21 cellular contexts compared by ENCODE assay signal in genomic region chr13:98992355-98992754, GRCh38. TPM values are rescaled to one million over a fixed set of nuclear protein-coding genes. Genes with fewer than 3 reads are reported as not detected.
DNase-seq lines count a peak whose midpoint lies in the region; TF ChIP-seq lines count a peak whose summit lies in the region.
"Had no signal": no experiment of that assay in that cellular context is flagged by ENCODE, and none has a peak within 500 bp of the region (broad histone marks: within the 10 kb centered on the region; RNA-seq: fewer than 3 reads in every experiment).

No MANE protein-coding gene starts in this region.

- DNase-seq in activated naive CD4-positive, alpha-beta T cell treated with anti-CD3 and anti-CD28 coated beads for 36 hours: peak; percentile 35
- no peak for DNase-seq in activated naive CD4-positive, alpha-beta T cell treated with Interleukin-2 at 50 U/mL for 16 hours
- DNase-seq in M059J (ENCODE audit: low read depth) (peak; percentile 36), endodermal cell (peak; percentile 3), retinal pigment epithelial cell (ENCODE audit: low read depth) (peak; percentile 72), SHP77 (lab: John Stamatoyannopoulos, UW) (no peak), NCI-H526 (lab: John Stamatoyannopoulos, UW) (no peak)
- no peak for DNase-seq in NK-92 treated with Interleukin-12 subunit alpha and Interleukin-12 subunit beta, amount 100 ng/mL, for 24 hours (lab: John Stamatoyannopoulos, UW)
- DNase-seq: activated CD8-positive, alpha-beta memory T cell treated with anti-CD3 and anti-CD28 coated beads, Interleukin-2, amount 50 U/mL, for 48 hours; activated naive CD4-positive, alpha-beta T cell treated with anti-CD3 and anti-CD28 coated beads, Interleukin-2, amount 10 ng/mL, durations not matched to agents 7 days and 5 days; DND-41; heart left ventricle; immature natural killer cell; NCI-H1694; SJCRH30; spleen; transverse colon had no signal

- WGBS in endodermal cell (ENCODE audit: insufficient coverage in 1 of 2, insufficient read length in 1 of 2), 2 experiments: 79 to 100% methylated on average over 2 to 7 of the region's 7 CpGs

- H3K36me3 ChIP-seq in endodermal cell (ENCODE audit: control insufficient read depth, insufficient read depth, low read length): no peaks in the 10 kb centered on the region
- H3K36me3 ChIP-seq: heart left ventricle, prostate gland, SJCRH30, spleen, transverse colon had no signal

- H3K9me3 ChIP-seq in endodermal cell (ENCODE audit: control insufficient read depth, low read length): no peaks in the 10 kb centered on the region
- H3K9me3 ChIP-seq: heart left ventricle, prostate gland, SJCRH30, spleen, transverse colon had no signal

- no peaks in the 10 kb centered on the region for H3K4me1 ChIP-seq in endodermal cell (ENCODE audit: control insufficient read depth, insufficient read depth, low read length)
- H3K4me1 ChIP-seq: prostate gland, spleen had no signal

- H3K4me3 Mint-ChIP-seq in activated naive CD4-positive, alpha-beta T cell treated with anti-CD3 and anti-CD28 coated beads for 36 hours: peak overlapping the region; percentile 7
- H3K4me3 Mint-ChIP-seq in endodermal cell: no peak overlapping the region
- H3K4me3 Mint-ChIP-seq: activated naive CD4-positive, alpha-beta T cell treated with anti-CD3 and anti-CD28 coated beads, Interleukin-2, amount 10 ng/mL, durations not matched to agents 7 days and 5 days; CD14-positive monocyte; immature natural killer cell; nephron; T-helper 2 cell treated with Interferon-gamma antibody and Interleukin-4, amounts not matched to agents 5 μg/mL and 100 μg/mL, for 36 hours had no signal

- H3K4me1 Mint-ChIP-seq in activated naive CD4-positive, alpha-beta T cell treated with anti-CD3 and anti-CD28 coated beads for 36 hours (ENCODE audit: low read depth): peaks cover 73% of the 10 kb centered on the region
- peaks cover 9% of the 10 kb centered on the region for H3K4me1 Mint-ChIP-seq in endodermal cell
- H3K4me1 Mint-ChIP-seq: CD14-positive monocyte had no signal

- no peaks in the 10 kb centered on the region for H3K27me3 Mint-ChIP-seq in activated naive CD4-positive, alpha-beta T cell treated with anti-CD3 and anti-CD28 coated beads for 36 hours (ENCODE audit: low read depth)
- no peaks in the 10 kb centered on the region for H3K27me3 Mint-ChIP-seq in endodermal cell (ENCODE audit: insufficient read depth)
- H3K27me3 Mint-ChIP-seq: activated naive CD4-positive, alpha-beta T cell treated with anti-CD3 and anti-CD28 coated beads, Interleukin-2, amount 10 ng/mL, durations not matched to agents 7 days and 5 days had no signal

- no peaks in the 10 kb centered on the region for H3K36me3 Mint-ChIP-seq in activated naive CD4-positive, alpha-beta T cell treated with anti-CD3 and anti-CD28 coated beads for 36 hours (ENCODE audit: low read depth)
- no peaks in the 10 kb centered on the region for H3K36me3 Mint-ChIP-seq in endodermal cell (ENCODE audit: low read depth)
- H3K36me3 Mint-ChIP-seq: CD14-positive monocyte, immature natural killer cell had no signal

- H3K9me3 Mint-ChIP-seq in activated naive CD4-positive, alpha-beta T cell treated with anti-CD3 and anti-CD28 coated beads for 36 hours: no peaks in the 10 kb centered on the region
- H3K9me3 Mint-ChIP-seq in endodermal cell: no peaks in the 10 kb centered on the region
- H3K9me3 Mint-ChIP-seq: immature natural killer cell, nephron had no signal

- no peak overlapping the region for H3K9ac ChIP-seq in endodermal cell (ENCODE audit: extremely low read depth, low read length, poor library complexity, severe bottlenecking)

- intact Hi-C loops in activated naive CD4-positive, alpha-beta T cell treated with anti-CD3 and anti-CD28 coated beads for 36 hours (cut with micrococcal nuclease): no loop called here

- peak overlapping the region; percentile 12 for H3K27ac Mint-ChIP-seq in activated naive CD4-positive, alpha-beta T cell treated with anti-CD3 and anti-CD28 coated beads for 36 hours
- H3K27ac Mint-ChIP-seq in endodermal cell: no peak overlapping the region
- H3K27ac Mint-ChIP-seq: immature natural killer cell; nephron; T-helper 2 cell treated with Interferon-gamma antibody and Interleukin-4, amounts not matched to agents 5 μg/mL and 100 μg/mL, for 36 hours had no signal

- no peak overlapping the region for H3K4me3 ChIP-seq in endodermal cell (ENCODE audit: low read length)
- H3K4me3 ChIP-seq in retinal pigment epithelial cell (ENCODE audit: low read length): no peak overlapping the region
- H3K4me3 ChIP-seq: heart left ventricle, prostate gland, SJCRH30, spleen, transverse colon had no signal

- TF ChIP-seq CTCF in endodermal cell (conservative IDR thresholded peaks at IDR 0.05) (no peak), retinal pigment epithelial cell (conservative IDR thresholded peaks at IDR 0.05; ENCODE audit: low read depth, low read length) (no peak)

- H3K27ac ChIP-seq in endodermal cell (ENCODE audit: low read depth, low read length): no peak overlapping the region
- H3K27ac ChIP-seq: heart left ventricle, prostate gland, SJCRH30, spleen, transverse colon had no signal

- no peaks in the 10 kb centered on the region for H3K27me3 ChIP-seq in endodermal cell (ENCODE audit: control insufficient read depth, insufficient read depth, low read length, poor library complexity, severe bottlenecking)
- H3K27me3 ChIP-seq: heart left ventricle, SJCRH30, spleen, transverse colon had no signal

- CTCF ChIA-PET in activated naive CD4-positive, alpha-beta T cell treated with anti-CD3 and anti-CD28 coated beads for 36 hours (lab: Charles Lee): interaction anchor here (0.8 to 1.1 kb wide), 3 partner anchors 8 to 61 kb away, joined by 3 to 4 read pairs (median 3); no protein-coding TSS in a partner anchor

RNA-seq across cellular contexts. Expression of gene DOCK9, which starts 14.5 kb away (rescaled TPM):
- 10 to 100 TPM; 38.3 to 42.1 TPM for total RNA-seq in activated naive CD4-positive, alpha-beta T cell treated with anti-CD3 and anti-CD28 coated beads for 36 hours
- total RNA-seq in M059J (2014; rRNA removed; shearing (Covaris generic)): 10.0 and 25.0 TPM in 2 replicates
- total RNA-seq in endodermal cell: 10 to 100 TPM; 15.6 to 22.5 TPM
- 9.8 TPM for polyA plus RNA-seq in endodermal cell (2013, experiment 1 of 2)
- 10.9 TPM for polyA plus RNA-seq in endodermal cell (2013, experiment 2 of 2)
- polyA plus RNA-seq: CD14-positive monocyte had no signal

Comparison
In these comparisons a context has a peak if more than half of its experiments do, and no peak if none do; other contexts are left out.
1. DNase-seq: peak in activated naive CD4-positive, alpha-beta T cell treated with anti-CD3 and anti-CD28 coated beads for 36 hours (single experiment), M059J (single experiment), endodermal cell (single experiment) and retinal pigment epithelial cell (single experiment); none in activated naive CD4-positive, alpha-beta T cell treated with Interleukin-2 at 50 U/mL for 16 hours (single experiment), SHP77 (0 of 2), NK-92 treated with Interleukin-12 subunit alpha and Interleukin-12 subunit beta, amount 100 ng/mL, for 24 hours (single experiment) and NCI-H526 (0 of 2).